ENCODE assay signal across 1 cellular context in the genomic region with DNA sequence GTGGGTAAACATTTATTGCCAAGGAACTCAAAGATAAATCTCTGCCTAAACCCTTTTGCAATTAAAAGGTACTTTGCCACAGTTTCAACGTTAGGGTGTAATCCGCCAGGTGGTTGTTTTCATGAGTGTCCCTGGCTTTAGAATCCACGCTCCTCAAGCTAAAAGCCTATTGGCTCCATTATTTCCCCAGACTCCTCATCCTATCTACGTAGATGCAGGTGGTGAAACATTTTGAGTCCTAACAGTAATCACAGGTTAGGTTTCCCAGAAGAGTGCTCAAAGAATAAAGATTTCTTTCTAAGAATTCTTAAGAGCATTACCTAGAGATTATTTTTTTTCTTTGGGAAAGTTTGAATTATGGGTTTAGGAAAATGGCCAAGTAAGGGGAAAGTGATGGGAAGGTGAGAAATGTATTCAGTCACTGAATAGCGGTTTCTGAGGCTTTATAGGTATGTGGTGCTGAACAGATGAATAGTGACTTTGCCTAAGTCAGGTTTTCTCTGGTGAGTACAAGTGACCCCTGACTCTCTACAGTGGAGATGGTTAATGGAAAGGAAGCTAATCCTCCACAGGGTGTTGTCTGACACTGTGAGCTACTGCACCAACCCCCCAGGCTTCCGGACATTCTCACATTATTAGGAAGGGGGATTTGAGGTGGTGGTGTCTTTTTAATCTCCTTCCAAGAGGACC.
TF ChIP-seq lines count a peak whose summit lies in the region.

No MANE protein-coding gene starts in this region.

TF ChIP-seq in IMR-90, 13 proteins besides CTCF, POLR2A, EP300 and RAD21:
- TF ChIP-seq, protein P1, sequence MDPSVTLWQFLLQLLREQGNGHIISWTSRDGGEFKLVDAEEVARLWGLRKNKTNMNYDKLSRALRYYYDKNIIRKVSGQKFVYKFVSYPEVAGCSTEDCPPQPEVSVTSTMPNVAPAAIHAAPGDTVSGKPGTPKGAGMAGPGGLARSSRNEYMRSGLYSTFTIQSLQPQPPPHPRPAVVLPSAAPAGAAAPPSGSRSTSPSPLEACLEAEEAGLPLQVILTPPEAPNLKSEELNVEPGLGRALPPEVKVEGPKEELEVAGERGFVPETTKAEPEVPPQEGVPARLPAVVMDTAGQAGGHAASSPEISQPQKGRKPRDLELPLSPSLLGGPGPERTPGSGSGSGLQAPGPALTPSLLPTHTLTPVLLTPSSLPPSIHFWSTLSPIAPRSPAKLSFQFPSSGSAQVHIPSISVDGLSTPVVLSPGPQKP (IDR thresholded peaks at IDR 0.05; ENCODE audit: borderline replicate concordance, low read depth, low read length), result no peak
- TF ChIP-seq, protein P2, sequence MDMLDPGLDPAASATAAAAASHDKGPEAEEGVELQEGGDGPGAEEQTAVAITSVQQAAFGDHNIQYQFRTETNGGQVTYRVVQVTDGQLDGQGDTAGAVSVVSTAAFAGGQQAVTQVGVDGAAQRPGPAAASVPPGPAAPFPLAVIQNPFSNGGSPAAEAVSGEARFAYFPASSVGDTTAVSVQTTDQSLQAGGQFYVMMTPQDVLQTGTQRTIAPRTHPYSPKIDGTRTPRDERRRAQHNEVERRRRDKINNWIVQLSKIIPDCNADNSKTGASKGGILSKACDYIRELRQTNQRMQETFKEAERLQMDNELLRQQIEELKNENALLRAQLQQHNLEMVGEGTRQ (IDR thresholded peaks at IDR 0.05; ENCODE audit: low read depth, low read length), result no peak
- no peak for TF ChIP-seq BHLHE40 (IDR thresholded peaks at IDR 0.05; ENCODE audit: low read depth, low read length)
- no peak for TF ChIP-seq RCOR1 (IDR thresholded peaks at IDR 0.05; ENCODE audit: insufficient replicate concordance, low read length)
- no peak for TF ChIP-seq CEBPB (IDR thresholded peaks at IDR 0.05; ENCODE audit: low read depth, low read length)
- no peak for TF ChIP-seq RFX5 (IDR thresholded peaks at IDR 0.05; ENCODE audit: low read depth, low read length)
- no peak for TF ChIP-seq MAZ (IDR thresholded peaks at IDR 0.05; ENCODE audit: borderline replicate concordance, low read depth, low read length)
- TF ChIP-seq CHD1 (IDR thresholded peaks at IDR 0.05; ENCODE audit: low read depth, low read length), result no peak
- no peak for TF ChIP-seq MAFK (IDR thresholded peaks at IDR 0.05; ENCODE audit: low read depth, low read length)
- TF ChIP-seq NFE2L2 (IDR thresholded peaks at IDR 0.05; ENCODE audit: low read depth, low read length), result no peak
- no peak for TF ChIP-seq MXI1 (IDR thresholded peaks at IDR 0.05; ENCODE audit: borderline replicate concordance, low read depth, low read length)
- no peak for TF ChIP-seq SMC3 (IDR thresholded peaks at IDR 0.05; ENCODE audit: low read depth, low read length)
- no peak for TF ChIP-seq FOS (IDR thresholded peaks at IDR 0.05; ENCODE audit: low read depth, low read length)
